ENCODE assay signal across 17 cellular contexts in the genomic region with DNA sequence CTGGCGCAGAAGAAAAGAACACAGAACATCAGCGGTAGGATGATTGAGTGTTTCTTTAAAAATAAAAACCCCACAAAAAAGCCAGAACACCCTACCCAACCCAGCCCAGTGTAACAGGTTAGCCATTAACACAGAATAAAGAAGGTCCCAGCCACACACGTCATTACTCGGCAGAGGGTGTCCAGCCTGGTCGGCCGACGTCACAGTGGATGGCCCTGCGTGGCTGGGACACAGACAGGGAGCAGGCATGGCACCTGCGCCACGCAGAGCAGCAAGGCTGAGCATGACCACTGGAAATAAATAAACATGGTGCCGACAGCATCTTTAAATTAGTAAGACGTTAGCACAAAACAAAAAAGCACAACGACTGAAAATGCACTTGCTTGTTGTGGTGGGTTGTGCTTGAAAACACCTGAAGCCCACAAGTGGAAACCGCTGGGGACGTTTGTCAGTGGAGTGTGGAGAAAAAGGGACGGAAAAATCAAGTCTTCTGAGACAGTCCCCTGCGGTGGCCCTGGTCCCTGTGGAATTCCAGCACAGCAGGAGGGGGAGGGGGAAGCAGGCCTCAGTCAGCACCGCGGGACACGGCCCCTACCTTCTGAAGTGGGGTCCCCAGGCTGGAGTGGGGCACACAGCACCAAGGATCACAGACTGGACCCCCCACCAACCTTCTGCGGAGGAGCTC. TPM values are rescaled to one million over a fixed set of nuclear protein-coding genes. Genes with fewer than 3 reads are reported as not detected.
DNase-seq lines count a peak whose midpoint lies in the region; ATAC-seq, FAIRE-seq and TF ChIP-seq lines count a peak whose summit lies in the region.
"Had no signal": no experiment of that assay in that cellular context is flagged by ENCODE, and none has a peak within 500 bp of the region (broad histone marks: within the 10 kb centered on the region; RNA-seq: fewer than 3 reads in every experiment).

No MANE protein-coding gene starts in this region.

- no peak overlapping the region for H4K5ac ChIP-seq in H1 (ENCODE audit: insufficient read length, low read depth, low read length)

- TF ChIP-seq EP300 in H1 (IDR thresholded peaks at IDR 0.05; ENCODE audit: borderline replicate concordance in 1 of 2, low read depth in 2 of 2, low read length in 2 of 2), result no peak

- no peak overlapping the region for H2BK20ac ChIP-seq in H1 (ENCODE audit: low read length)

- peak overlapping the region; percentile 22 for H3K4me3 Mint-ChIP-seq in stimulated activated naive CD8-positive, alpha-beta T cell treated with anti-CD3 and anti-CD28 coated beads, Interleukin-15, Interleukin-2, amounts not matched to agents 100 ng/mL and 50 ng/mL, for 24 hours
- no peak overlapping the region for H3K4me3 Mint-ChIP-seq in stimulated activated naive CD8-positive, alpha-beta T cell treated with anti-CD3 and anti-CD28 coated beads, Interleukin-15, amount 100 ng/mL, for 72 hours
- H3K4me3 Mint-ChIP-seq: brain had no signal

- H2BK120ac ChIP-seq in H1 (replicated peaks; ENCODE audit: low read depth, low read length), result peak overlapping the region; percentile 38
- no peak overlapping the region for H2BK120ac ChIP-seq in mesenchymal stem cell (ENCODE audit: low read depth, low read length)

- H3K27ac ChIP-seq in RWPE2 (ENCODE audit: poor library complexity, severe bottlenecking), result peak overlapping the region; percentile 65
- H3K27ac ChIP-seq in H1 (ENCODE audit: low read depth, low read length), result no peak overlapping the region; the same call in 1 of the 2 replicates
- no peak overlapping the region for H3K27ac ChIP-seq in foreskin keratinocyte
- H3K27ac ChIP-seq in mesenchymal stem cell (ENCODE audit: low read length, poor library complexity, severe bottlenecking), result no peak overlapping the region
- H3K27ac ChIP-seq: heart right ventricle, right atrium auricular region had no signal

- H3K4me1 ChIP-seq in RWPE2 (ENCODE audit: insufficient read depth, poor library complexity, severe bottlenecking), result no peaks in the 10 kb centered on the region
- peaks cover 0 to 30% (median 19%) of the 10 kb centered on the region in 4 experiments; a peak in 6 of 7 replicates for H3K4me1 ChIP-seq in H1 (replicated peaks in 1 of 4; ENCODE audit: control insufficient read depth in 3 of 4, insufficient read depth in 4 of 4, low read length in 3 of 4)
- H3K4me1 ChIP-seq in foreskin keratinocyte, result no peaks in the 10 kb centered on the region
- H3K4me1 ChIP-seq in mesenchymal stem cell (ENCODE audit: control insufficient read depth, insufficient read depth, low read depth, low read length), result peaks cover 22% of the 10 kb centered on the region
- H3K4me1 ChIP-seq: HAP-1 had no signal

- peak overlapping the region; percentile 28; the same call in 1 of the 2 replicates for H4K8ac ChIP-seq in H1 (ENCODE audit: extremely low read depth, insufficient read depth, low read length)
- no peak overlapping the region for H4K8ac ChIP-seq in mesenchymal stem cell (ENCODE audit: low read length)

- H2BK15ac ChIP-seq in H1 (ENCODE audit: low read length) (0 out of 2 replicates have a peak overlapping the region, but pooled peaks have one; percentile 92), mesenchymal stem cell (ENCODE audit: low read depth, poor library complexity, severe bottlenecking) (no peak overlapping the region)

- H3K36me3 ChIP-seq in RWPE2 (ENCODE audit: low read depth) (peaks cover 57% of the 10 kb centered on the region), H1 (ENCODE audit: control insufficient read depth in 2 of 4, insufficient read depth in 4 of 4, low read length in 3 of 4) (peaks cover 4 to 43% (median 19%) of the 10 kb centered on the region in 4 experiments; a peak in 6 of 8 replicates), mesenchymal stem cell (ENCODE audit: control insufficient read depth in 1 of 2, insufficient read depth in 2 of 2, low read depth in 1 of 2, low read length in 2 of 2) (peaks cover 7 to 56% of the 10 kb centered on the region in 2 experiments)

- no peak overlapping the region for H3K14ac ChIP-seq in H1 (ENCODE audit: insufficient read length)
- no peak overlapping the region for H3K14ac ChIP-seq in mesenchymal stem cell (ENCODE audit: low read length in 2 of 2)

- TF ChIP-seq POLR2A in H1 (IDR thresholded peaks at IDR 0.05; ENCODE audit: control extremely low read depth in 1 of 2, low read depth in 2 of 2, low read length in 2 of 2), result no peak

- no peak overlapping the region for H3K23ac ChIP-seq in H1 (ENCODE audit: insufficient read length)
- no peak overlapping the region for H3K23ac ChIP-seq in mesenchymal stem cell (ENCODE audit: low read length in 2 of 2)

- H3K27ac Mint-ChIP-seq in stimulated activated naive CD8-positive, alpha-beta T cell treated with anti-CD3 and anti-CD28 coated beads, Interleukin-15, Interleukin-2, amounts not matched to agents 100 ng/mL and 50 ng/mL, for 24 hours, result peak overlapping the region; percentile 58
- peak overlapping the region in 1 of 2 donors; percentile 95 for H3K27ac Mint-ChIP-seq in stimulated activated naive CD8-positive, alpha-beta T cell treated with anti-CD3 and anti-CD28 coated beads, Interleukin-15, amount 100 ng/mL, for 72 hours

- H2BK12ac ChIP-seq in H1 (ENCODE audit: low read depth, low read length) (no peak overlapping the region), mesenchymal stem cell (ENCODE audit: low read length in 2 of 2) (no peak overlapping the region)

- H3K4me2 ChIP-seq in H1 (ENCODE audit: insufficient read depth in 1 of 2, low read depth in 2 of 2, low read length in 2 of 2), result no peak overlapping the region
- no peak overlapping the region for H3K4me2 ChIP-seq in mesenchymal stem cell (ENCODE audit: low read length, poor library complexity, severe bottlenecking)

- H3K4ac ChIP-seq in H1 (replicated peaks; ENCODE audit: insufficient read length, low read depth, low read length) (no peak overlapping the region), mesenchymal stem cell (ENCODE audit: low read depth in 1 of 2, low read length in 2 of 2) (no peak overlapping the region)

- no peak for DNase-seq in stimulated activated naive CD8-positive, alpha-beta T cell treated with anti-CD3 and anti-CD28 coated beads, Interleukin-15, amount 100 ng/mL, for 72 hours
- DNase-seq in RWPE2 (ENCODE audit: low spot score), result no peak
- DNase-seq in H1 (ENCODE audit: low read depth in 1 of 2, low spot score in 2 of 2), result no peak
- no peak for DNase-seq in NCI-H1694 treated with DMSO at 0.1 percent for 48 hours (lab: John Stamatoyannopoulos, UW)
- no peak for DNase-seq in foreskin keratinocyte
- no peak for DNase-seq in omental fat pad (ENCODE audit: low spot score)
- no peak for DNase-seq in mesenchymal stem cell
- DNase-seq: dermis blood vessel endothelial cell, heart right ventricle, NCI-H2081, NCI-H524 treated with DMSO at 0.1 percent for 48 hours had no signal

- H2BK5ac ChIP-seq in H1 (ENCODE audit: low read depth, low read length), result peak overlapping the region; percentile 4; the same call in 1 of the 2 replicates
- H2BK5ac ChIP-seq in mesenchymal stem cell (ENCODE audit: low read depth, low read length, poor library complexity, severe bottlenecking), result no peak overlapping the region

- TF ChIP-seq RAD21 in H1 (IDR thresholded peaks at IDR 0.05 in 1 of 2, conservative IDR thresholded peaks at IDR 0.05 in 1 of 2; ENCODE audit: low read depth in 2 of 2, low read length in 2 of 2), result no peak

- POLR2A ChIA-PET in H1 (lab: Charles Lee; ENCODE audit: partially characterized antibody), result interaction anchor here (0.6 to 12.6 kb wide), 17 partner anchors 11 to 57 kb away, joined by 3 to 117 read pairs (median 14); partner anchors contain the start of gene SLC7A5

- no peaks in the 10 kb centered on the region for H3K27me3 Mint-ChIP-seq in stimulated activated naive CD8-positive, alpha-beta T cell treated with anti-CD3 and anti-CD28 coated beads, Interleukin-15, Interleukin-2, amounts not matched to agents 100 ng/mL and 50 ng/mL, for 24 hours
- no peaks in the 10 kb centered on the region for H3K27me3 Mint-ChIP-seq in stimulated activated naive CD8-positive, alpha-beta T cell treated with anti-CD3 and anti-CD28 coated beads, Interleukin-15, amount 100 ng/mL, for 72 hours

- H3K9me3 ChIP-seq in RWPE2 (ENCODE audit: severe bottlenecking) (no peaks in the 10 kb centered on the region), H1 (ENCODE audit: insufficient read depth in 2 of 2, low read depth in 1 of 2, low read length in 1 of 2) (no peaks in the 10 kb centered on the region), mesenchymal stem cell (ENCODE audit: control insufficient read depth, low read length) (no peaks in the 10 kb centered on the region)
- H3K9me3 ChIP-seq: HAP-1, heart right ventricle, right atrium auricular region had no signal

- H3K4me3 ChIP-seq in RWPE2 (ENCODE audit: severe bottlenecking) (no peak overlapping the region), H1 (ENCODE audit: extremely low read depth in 1 of 4, insufficient read depth in 2 of 4, low read depth in 3 of 4, low read length in 4 of 4) (no peak overlapping the region), mesenchymal stem cell (ENCODE audit: insufficient read depth in 1 of 2, low read depth in 1 of 2, low read length in 2 of 2) (no peak overlapping the region)
- H3K4me3 ChIP-seq: HAP-1, heart right ventricle, right atrium auricular region had no signal

- no peak overlapping the region for H2AFZ ChIP-seq in H1 (ENCODE audit: low read length)
- no peak overlapping the region for H2AFZ ChIP-seq in mesenchymal stem cell (ENCODE audit: low read depth, low read length)

- H3K9ac ChIP-seq in H1 (replicated peaks in 1 of 4; ENCODE audit: extremely low read depth in 1 of 4, low read depth in 3 of 4, low read length in 3 of 4) (no peak overlapping the region), mesenchymal stem cell (ENCODE audit: low read length) (no peak overlapping the region)

- H4K91ac ChIP-seq in H1 (replicated peaks; ENCODE audit: insufficient read length, low read length), result peak overlapping the region; percentile 88
- H4K91ac ChIP-seq in mesenchymal stem cell (ENCODE audit: low read length), result no peak overlapping the region

- H3K79me1 ChIP-seq in H1 (ENCODE audit: low read depth, low read length) (no peaks in the 10 kb centered on the region; the same call in none of the 2 replicates), mesenchymal stem cell (replicated peaks; ENCODE audit: low read length, poor library complexity, severe bottlenecking) (no peaks in the 10 kb centered on the region)

- H3K79me2 ChIP-seq in H1 (ENCODE audit: control insufficient read depth in 1 of 2, insufficient read depth in 2 of 2, low read length in 2 of 2), result no peaks in the 10 kb centered on the region

- H2AK5ac ChIP-seq in H1 (ENCODE audit: low read depth, low read length) (peak overlapping the region; percentile 18; the same call in 1 of the 2 replicates), mesenchymal stem cell (ENCODE audit: low read length, severe bottlenecking) (no peak overlapping the region)

- H3K9me3 Mint-ChIP-seq in stimulated activated naive CD8-positive, alpha-beta T cell treated with anti-CD3 and anti-CD28 coated beads, Interleukin-15, Interleukin-2, amounts not matched to agents 100 ng/mL and 50 ng/mL, for 24 hours, result no peaks in the 10 kb centered on the region
- no peaks in the 10 kb centered on the region for H3K9me3 Mint-ChIP-seq in stimulated activated naive CD8-positive, alpha-beta T cell treated with anti-CD3 and anti-CD28 coated beads, Interleukin-15, amount 100 ng/mL, for 72 hours
- H3K9me3 Mint-ChIP-seq: brain had no signal

- H3K18ac ChIP-seq in H1 (ENCODE audit: extremely low read depth, low read length) (no peak overlapping the region), mesenchymal stem cell (ENCODE audit: low read depth in 1 of 2, low read length in 2 of 2) (no peak overlapping the region)

- H4K20me1 ChIP-seq in H1 (replicated peaks in 1 of 2; ENCODE audit: control insufficient read depth in 1 of 2, insufficient read depth in 2 of 2, low read length in 2 of 2), result peaks cover 1 to 3% of the 10 kb centered on the region in 2 experiments

- 93% methylated on average over 18 of the region's 21 CpGs; no CpG with 5 or more reads in 1 of the 2 experiments for WGBS in H1 (ENCODE audit: extremely low coverage in 1 of 2, insufficient coverage in 1 of 2, insufficient read length in 1 of 2, insufficient replicate concordance in 2 of 2, low coverage in 1 of 2, low lambda C conversion rate in 2 of 2, missing lambda C conversion rate in 1 of 2), 2 experiments
- WGBS in mesenchymal stem cell, result 92% methylated on average over 20 of the region's 21 CpGs

- H3K4me1 Mint-ChIP-seq in stimulated activated naive CD8-positive, alpha-beta T cell treated with anti-CD3 and anti-CD28 coated beads, Interleukin-15, Interleukin-2, amounts not matched to agents 100 ng/mL and 50 ng/mL, for 24 hours (ENCODE audit: low read depth), result peaks cover 10% of the 10 kb centered on the region
- peaks cover 53% of the 10 kb centered on the region for H3K4me1 Mint-ChIP-seq in stimulated activated naive CD8-positive, alpha-beta T cell treated with anti-CD3 and anti-CD28 coated beads, Interleukin-15, amount 100 ng/mL, for 72 hours

- no peak overlapping the region for H3K56ac ChIP-seq in H1 (replicated peaks; ENCODE audit: insufficient read length, low read depth, low read length)

- TF ChIP-seq CTCF in RWPE2 (IDR thresholded peaks at IDR 0.05; ENCODE audit: poor library complexity, severe bottlenecking), result no peak
- TF ChIP-seq CTCF in H1 (IDR thresholded peaks at IDR 0.05; ENCODE audit: control extremely low read depth in 1 of 3, insufficient read depth in 1 of 3, low read depth in 1 of 3, low read length in 3 of 3), result no peak
- TF ChIP-seq CTCF in foreskin keratinocyte (conservative IDR thresholded peaks at IDR 0.05), result no peak
- TF ChIP-seq CTCF in omental fat pad (IDR thresholded peaks at IDR 0.05), result no peak

- H3K23me2 ChIP-seq in H1 (ENCODE audit: low read depth, low read length), result no peaks in the 10 kb centered on the region

- ATAC-seq in stimulated activated naive CD8-positive, alpha-beta T cell treated with anti-CD3 and anti-CD28 coated beads, Interleukin-15, amount 100 ng/mL, for 72 hours, result no peak
- no peak for ATAC-seq in RWPE2 (ENCODE audit: low read depth)
- ATAC-seq in foreskin keratinocyte, result no peak
- ATAC-seq in omental fat pad (ENCODE audit: low FRiP score), result no peak
- ATAC-seq: heart right ventricle, SK-N-SH treated with all-trans-retinoic acid at 6 μM for 48 hours had no signal

- FAIRE-seq in H1 (lab: Jason Lieb, UNC), result no peak
- FAIRE-seq: islet of Langerhans had no signal

- H3K27me3 ChIP-seq in RWPE2 (ENCODE audit: insufficient read depth, poor library complexity, severe bottlenecking), result no peaks in the 10 kb centered on the region
- no peaks in the 10 kb centered on the region for H3K27me3 ChIP-seq in H1 (replicated peaks in 1 of 4; ENCODE audit: control insufficient read depth in 3 of 4, extremely low read depth in 1 of 4, insufficient read depth in 3 of 4, low read length in 3 of 4)
- no peaks in the 10 kb centered on the region for H3K27me3 ChIP-seq in foreskin keratinocyte
- H3K27me3 ChIP-seq in mesenchymal stem cell (ENCODE audit: control insufficient read depth in 1 of 2, insufficient read depth in 1 of 2, low read length in 2 of 2), result peaks cover 4 to 6% of the 10 kb centered on the region in 2 experiments
- H3K27me3 ChIP-seq: right atrium auricular region had no signal

- peaks cover 44% of the 10 kb centered on the region for H3K36me3 Mint-ChIP-seq in stimulated activated naive CD8-positive, alpha-beta T cell treated with anti-CD3 and anti-CD28 coated beads, Interleukin-15, Interleukin-2, amounts not matched to agents 100 ng/mL and 50 ng/mL, for 24 hours (ENCODE audit: low read depth)

- CTCF ChIA-PET in H1 (lab: Charles Lee; ENCODE audit: partially characterized antibody), result interaction anchor here (0.5 to 8.9 kb wide), 10 partner anchors 10 to 51 kb away, joined by 3 to 74 read pairs (median 6); no protein-coding TSS in a partner anchor

RNA-seq across cellular contexts. Expression of gene SLC7A5, which starts 39.2 kb away (rescaled TPM):
- 327 and 341 TPM in 2 replicates for total RNA-seq in H1 (2021; fragmentation: NEBNext Ultra II Directional; extraction: Animal tissue kit (Norgen Biotek cat#: 25700))
- polyA plus RNA-seq in H1 (2011; rRNA removed) (68.2 and 161 TPM in 2 replicates), foreskin keratinocyte (419 and 621 TPM in 2 replicates)
- 65.1 TPM for polyA plus RNA-seq in H1 (2011; cell fraction: cytosol; rRNA removed)
- 122 TPM for polyA plus RNA-seq in H1 (2011; cell fraction: nucleus; rRNA removed)
- polyA plus RNA-seq in H1 (2012, experiment 1 of 2), result 126 to 176 TPM (median 151 TPM) in 4 replicates
- 202 TPM for polyA plus RNA-seq in H1 (2012, experiment 2 of 2)
- polyA plus RNA-seq in H1 (2013, experiment 1 of 2), result 316 TPM
- polyA plus RNA-seq in H1 (2013, experiment 2 of 2), result 381 TPM
- 34.4 and 63.7 TPM in 2 replicates for polyA minus RNA-seq in H1 (2011; rRNA and poly(A)+ RNA removed)
- 84.2 TPM for polyA minus RNA-seq in H1 (2011; cell fraction: cytosol; rRNA and poly(A)+ RNA removed)
- 42.4 TPM for polyA minus RNA-seq in H1 (2011; cell fraction: nucleus; rRNA and poly(A)+ RNA removed)
- total RNA-seq in foreskin keratinocyte (455 and 588 TPM in 2 replicates), omental fat pad (10 to 100 TPM in 1 of 4 donors, 1 to 10 TPM in 3; 1.5 to 31.8 (median 5.4) TPM)
- polyA plus RNA-seq in mesenchymal stem cell (2013, experiment 1 of 2), result 56.3 TPM
- 54.9 TPM for polyA plus RNA-seq in mesenchymal stem cell (2013, experiment 2 of 2)
